ENCODE assay signal across 1 cellular context in genomic region chr4:82360298-82361177, GRCh38.
TF ChIP-seq lines count a peak whose summit lies in the region.

No MANE protein-coding gene starts in this region.

TF ChIP-seq in HCT116, 20 proteins besides CTCF, POLR2A, EP300 and RAD21 (continued from another document):
- TF ChIP-seq ATF3 (IDR thresholded peaks at IDR 0.05) (no peak), SRF (IDR thresholded peaks at IDR 0.05; ENCODE audit: low read depth) (no peak), ZFX (IDR thresholded peaks at IDR 0.05) (no peak), POLR2AphosphoS5 (IDR thresholded peaks at IDR 0.05; ENCODE audit: low read depth, low read length) (no peak), CBX3 (IDR thresholded peaks at IDR 0.05; ENCODE audit: low read depth) (no peak)
